In genomic region chr3:124429129-124429815, GRCh38 we compare ENCODE assay signal across 10 cellular contexts.
A peak's percentile ranks its signal among the peaks of the same experiment; 100 is the strongest.
DNase-seq lines count a peak whose midpoint lies in the region; ATAC-seq and TF ChIP-seq lines count a peak whose summit lies in the region.
"Had no signal": no experiment of that assay in that cellular context is flagged by ENCODE, and none has a peak within 500 bp of the region (broad histone marks: within the 10 kb centered on the region; RNA-seq: fewer than 3 reads in every experiment).

No MANE protein-coding gene starts in this region.

- H3K4me2 ChIP-seq in fibroblast of lung (ENCODE audit: extremely low read depth, insufficient read depth, low read length), result no peak overlapping the region

- no peak overlapping the region for H2AFZ ChIP-seq in fibroblast of lung (ENCODE audit: low read length)

- 44 to 63% methylated on average over 3 of the region's 3 CpGs for WGBS in upper lobe of left lung, 2 donors

- no peak overlapping the region for H3K27ac ChIP-seq in Panc1 (ENCODE audit: low read length)
- H3K27ac ChIP-seq in fibroblast of lung (ENCODE audit: insufficient read depth, low read length), result no peak overlapping the region
- H3K27ac ChIP-seq in upper lobe of left lung, result no peak overlapping the region

- POLR2A ChIA-PET in Panc1 (lab: Charles Lee), result no interaction called here

- H3K27ac Mint-ChIP-seq in T-helper 2 cell treated with Interferon-gamma antibody and Interleukin-4, amounts not matched to agents 5 μg/mL and 100 μg/mL, for 36 hours, result no peak overlapping the region
- H3K27ac Mint-ChIP-seq: dendritic cell treated with granulocyte-macrophage colony-stimulating factor and Interleukin-4, amounts not matched to agents 40 ng/mL and 50 ng/mL, for 4 days had no signal

- in situ Hi-C loops in Panc1 (cut with HindIII; ENCODE audit: low pct_unique_long_range_greater_than_20kb, low sequenced_read_pairs), result no loop called here

- no peak overlapping the region for H3K4me3 Mint-ChIP-seq in T-helper 2 cell treated with Interferon-gamma antibody and Interleukin-4, amounts not matched to agents 5 μg/mL and 100 μg/mL, for 36 hours
- H3K4me3 Mint-ChIP-seq: dendritic cell treated with granulocyte-macrophage colony-stimulating factor and Interleukin-4, amounts not matched to agents 40 ng/mL and 50 ng/mL, for 4 days had no signal

- H3K27me3 ChIP-seq in Panc1 (ENCODE audit: control insufficient read depth, insufficient read depth, low read length), result peaks cover 33% of the 10 kb centered on the region
- H3K27me3 ChIP-seq in fibroblast of lung (ENCODE audit: control insufficient read depth, insufficient read depth, low read length), result no peaks in the 10 kb centered on the region
- H3K27me3 ChIP-seq in upper lobe of left lung, result no peaks in the 10 kb centered on the region

- ATAC-seq in Panc1 (peak; percentile 77; the same call in 1 of the 2 replicates), upper lobe of left lung (ENCODE audit: low FRiP score in 2 of 2) (no peak), HG02642 (IDR thresholded peaks at IDR 0.05; ENCODE audit: poor library complexity, unreplicated experiment) (no peak)

- TF ChIP-seq CTCF in AG09309 (IDR thresholded peaks at IDR 0.05; ENCODE audit: control insufficient read depth, insufficient read depth, low read depth, low read length, missing control alignments) (no peak), Panc1 (IDR thresholded peaks at IDR 0.05) (no peak), fibroblast of lung (conservative IDR thresholded peaks at IDR 0.05 in 1 of 2, IDR thresholded peaks at IDR 0.05 in 1 of 2; ENCODE audit: low read depth in 1 of 2, low read length in 2 of 2) (no peak), upper lobe of left lung (IDR thresholded peaks at IDR 0.05) (no peak)

- BruUV-seq in Panc1 (replicated peaks; lab: Mats Ljungman, UMichigan), result no TSS peak

- H3K4me1 ChIP-seq in Panc1 (ENCODE audit: control insufficient read depth, insufficient read depth, low read length), result no peaks in the 10 kb centered on the region
- no peaks in the 10 kb centered on the region for H3K4me1 ChIP-seq in fibroblast of lung (ENCODE audit: control insufficient read depth, extremely low read depth, insufficient read depth, low read length)
- no peaks in the 10 kb centered on the region for H3K4me1 ChIP-seq in upper lobe of left lung

- no peaks in the 10 kb centered on the region for H3K9me3 Mint-ChIP-seq in T-helper 2 cell treated with Interferon-gamma antibody and Interleukin-4, amounts not matched to agents 5 μg/mL and 100 μg/mL, for 36 hours
- H3K9me3 Mint-ChIP-seq: dendritic cell treated with granulocyte-macrophage colony-stimulating factor and Interleukin-4, amounts not matched to agents 40 ng/mL and 50 ng/mL, for 4 days had no signal

- no peak for TF ChIP-seq EP300 in upper lobe of left lung (IDR thresholded peaks at IDR 0.05)

- TF ChIP-seq POLR2A in upper lobe of left lung (IDR thresholded peaks at IDR 0.05), result no peak

- CTCF ChIA-PET in Panc1 (lab: Charles Lee), result no interaction called here

- H3K36me3 Mint-ChIP-seq in T-helper 2 cell treated with Interferon-gamma antibody and Interleukin-4, amounts not matched to agents 5 μg/mL and 100 μg/mL, for 36 hours (ENCODE audit: low read depth), result no peaks in the 10 kb centered on the region

- peaks cover 7% of the 10 kb centered on the region for H3K27me3 Mint-ChIP-seq in T-helper 2 cell treated with Interferon-gamma antibody and Interleukin-4, amounts not matched to agents 5 μg/mL and 100 μg/mL, for 36 hours (ENCODE audit: low read depth)
- H3K27me3 Mint-ChIP-seq: dendritic cell treated with granulocyte-macrophage colony-stimulating factor and Interleukin-4, amounts not matched to agents 40 ng/mL and 50 ng/mL, for 4 days had no signal

- DNase-seq in AG09309 (ENCODE audit: low read depth) (peak; percentile 33), HT1080 (ENCODE audit: low read depth) (peak; percentile 90), Panc1 (ENCODE audit: low read depth, low spot score) (no peak), fibroblast of lung (ENCODE audit: low read depth in 2 of 2) (peak; percentile 60 to 69), NCI-H774 (lab: John Stamatoyannopoulos, UW) (no peak), upper lobe of left lung (no peak)
- no peak for DNase-seq in T-helper 2 cell treated with Interferon-gamma antibody and Interleukin-4, amounts not matched to agents 5 μg/mL and 100 μg/mL, for 36 hours (ENCODE audit: low spot score)
- DNase-seq: NCI-H2081 treated with DMSO at 0.1 percent for 48 hours had no signal

- H3K36me3 ChIP-seq in Panc1 (ENCODE audit: control insufficient read depth, insufficient read depth, low read length) (no peaks in the 10 kb centered on the region), fibroblast of lung (ENCODE audit: control insufficient read depth, insufficient read depth, low read length) (no peaks in the 10 kb centered on the region), upper lobe of left lung (peaks cover 0 to 10% (median under 1%) of the 10 kb centered on the region in 4 donors)

- intact Hi-C loops in Panc1 (cut with micrococcal nuclease; ENCODE audit: unreplicated experiment), result no loop called here

- H3K9ac ChIP-seq in fibroblast of lung (ENCODE audit: insufficient read depth, low read length), result no peak overlapping the region

- H3K4me1 Mint-ChIP-seq in T-helper 2 cell treated with Interferon-gamma antibody and Interleukin-4, amounts not matched to agents 5 μg/mL and 100 μg/mL, for 36 hours (ENCODE audit: low read depth), result no peaks in the 10 kb centered on the region

- H3K9me3 ChIP-seq in Panc1 (ENCODE audit: control insufficient read depth, insufficient read depth, low read depth, low read length) (no peaks in the 10 kb centered on the region), fibroblast of lung (ENCODE audit: control insufficient read depth, insufficient read depth, low read depth, low read length) (no peaks in the 10 kb centered on the region), upper lobe of left lung (no peaks in the 10 kb centered on the region)

- H4K20me1 ChIP-seq in fibroblast of lung (ENCODE audit: control insufficient read depth, extremely low read depth, insufficient read depth, low read length), result peaks cover 1% of the 10 kb centered on the region

- no peaks in the 10 kb centered on the region for H3K79me2 ChIP-seq in fibroblast of lung (ENCODE audit: control insufficient read depth, insufficient read depth, low read length)

- H3K4me3 ChIP-seq in AG09309 (ENCODE audit: control insufficient read depth, low read depth, low read length), result no peak overlapping the region
- H3K4me3 ChIP-seq in Panc1 (ENCODE audit: low read depth in 2 of 2, low read length in 2 of 2), result no peak overlapping the region
- H3K4me3 ChIP-seq in fibroblast of lung (replicated peaks in 1 of 4; ENCODE audit: control extremely low read depth in 1 of 4, insufficient read depth in 1 of 4, low read depth in 3 of 4, low read length in 4 of 4), result no peak overlapping the region
- no peak overlapping the region for H3K4me3 ChIP-seq in upper lobe of left lung

Comparison
In these comparisons a context has a peak if more than half of its experiments do, and no peak if none do; other contexts are left out.
1. DNase-seq: peak in AG09309 (single experiment), HT1080 (single experiment) and fibroblast of lung (2 of 2); none in Panc1 (single experiment), NCI-H774 (single experiment), upper lobe of left lung (0 of 2) and T-helper 2 cell treated with Interferon-gamma antibody and Interleukin-4, amounts not matched to agents 5 μg/mL and 100 μg/mL, for 36 hours (single experiment).